Comparison of ENCODE assay signal across 8 cellular contexts in genomic region chr9:5450360-5451051, GRCh38. TPM values are rescaled to one million over a fixed set of nuclear protein-coding genes. Genes with fewer than 3 reads are reported as not detected.
A peak's percentile ranks its signal among the peaks of the same experiment; 100 is the strongest.
DNase-seq lines count a peak whose midpoint lies in the region; ATAC-seq, FAIRE-seq and TF ChIP-seq lines count a peak whose summit lies in the region.

CD274 (plus strand) TSS chr9:5450542; CDS start chr9:5456114, 5,572 bp downstream.

- peaks cover 0 to 3% (median 0%) of the 10 kb centered on the region in 11 donors for H3K9me3 Mint-ChIP-seq in naive thymus-derived CD4-positive, alpha-beta T cell
- no peaks in the 10 kb centered on the region for H3K9me3 Mint-ChIP-seq in stimulated activated memory B cell treated with anti-CD40 and anti-IgM and Interleukin-4, amounts not matched to agents 10 μg/mL and 1 μg/mL and 100 μg/mL, for 72 hours

- H3K4me1 Mint-ChIP-seq in naive thymus-derived CD4-positive, alpha-beta T cell, result peaks cover 33 to 68% (median 62%) of the 10 kb centered on the region in 7 donors
- peaks cover 67% of the 10 kb centered on the region for H3K4me1 Mint-ChIP-seq in stimulated activated memory B cell treated with anti-CD40 and anti-IgM and Interleukin-4, amounts not matched to agents 10 μg/mL and 1 μg/mL and 100 μg/mL, for 72 hours

- peak; percentile 58 for FAIRE-seq in HTR-8/SVneo (lab: Jason Lieb, UNC)

- H2AFZ ChIP-seq in PC-9 (peak within 1 kb of the TSS; percentile 77), fibroblast of lung (ENCODE audit: low read length) (peak within 1 kb of the TSS; percentile 87)

- H3K79me2 ChIP-seq in PC-9 (ENCODE audit: low read depth) (peaks cover 33% of the 10 kb centered on the region), fibroblast of lung (ENCODE audit: control insufficient read depth, insufficient read depth, low read length) (peaks cover 25% of the 10 kb centered on the region)

- no peaks in the 10 kb centered on the region for H3K9me3 ChIP-seq in PC-9 (ENCODE audit: insufficient read depth, low read depth)
- no peaks in the 10 kb centered on the region for H3K9me3 ChIP-seq in fibroblast of lung (ENCODE audit: control insufficient read depth, insufficient read depth, low read depth, low read length)
- no peaks in the 10 kb centered on the region for H3K9me3 ChIP-seq in naive thymus-derived CD4-positive, alpha-beta T cell (ENCODE audit: control insufficient read depth in 2 of 3, low read length in 3 of 3)

- POLR2A ChIA-PET in PC-9 (lab: Charles Lee; ENCODE audit: unreplicated experiment), result interaction anchor here (0.6 kb wide), 1 partner anchor 701 kb away, joined by 3 read pairs; no protein-coding TSS in a partner anchor
- POLR2A ChIA-PET in naive thymus-derived CD4-positive, alpha-beta T cell (lab: Charles Lee), result interaction anchor here (0.5 to 3.6 kb wide), 31 partner anchors 8 to 1924 kb away, joined by 3 to 82 read pairs (median 3); partner anchors contain the start of genes JAK2, PLGRKT, RFX3 and RIC1

- H3K4me1 ChIP-seq in PC-9 (replicated peaks; ENCODE audit: insufficient read depth) (peaks cover 84% of the 10 kb centered on the region), fibroblast of lung (ENCODE audit: control insufficient read depth, extremely low read depth, insufficient read depth, low read length) (peaks cover 14% of the 10 kb centered on the region)
- H3K4me1 ChIP-seq in naive thymus-derived CD4-positive, alpha-beta T cell (ENCODE audit: control insufficient read depth in 2 of 2, insufficient read depth in 2 of 2, low read length in 2 of 2), result peaks cover 0 to 11% of the 10 kb centered on the region in 2 donors

- TF ChIP-seq CTCF in GM20000 (IDR thresholded peaks at IDR 0.05; ENCODE audit: extremely low read depth, missing control alignments), result peak; percentile 58
- TF ChIP-seq CTCF in PC-9 (conservative IDR thresholded peaks at IDR 0.05), result peak; percentile 51
- TF ChIP-seq CTCF in fibroblast of lung (conservative IDR thresholded peaks at IDR 0.05 in 1 of 2, IDR thresholded peaks at IDR 0.05 in 1 of 2; ENCODE audit: low read depth in 1 of 2, low read length in 2 of 2), result peak; percentile 71

- peak within 1 kb of the TSS; percentile 43 for H3K9ac ChIP-seq in fibroblast of lung (ENCODE audit: insufficient read depth, low read length)

- H4K20me1 ChIP-seq in PC-9 (ENCODE audit: insufficient read depth), result no peaks in the 10 kb centered on the region
- no peaks in the 10 kb centered on the region for H4K20me1 ChIP-seq in fibroblast of lung (ENCODE audit: control insufficient read depth, extremely low read depth, insufficient read depth, low read length)

- H3K4me3 ChIP-seq in PC-9, result peak within 1 kb of the TSS; percentile 63
- peak within 1 kb of the TSS; percentile 62 to 79 (median 74) for H3K4me3 ChIP-seq in fibroblast of lung (replicated peaks in 1 of 4; ENCODE audit: control extremely low read depth in 1 of 4, insufficient read depth in 1 of 4, low read depth in 3 of 4, low read length in 4 of 4)
- H3K4me3 ChIP-seq in naive thymus-derived CD4-positive, alpha-beta T cell (ENCODE audit: low read length), result peak within 1 kb of the TSS; percentile 78

- no TSS peak for BruUV-seq in PC-9 (replicated peaks; lab: Mats Ljungman, UMichigan)

- no peaks in the 10 kb centered on the region for H3K36me3 ChIP-seq in PC-9 (ENCODE audit: low read depth)
- no peaks in the 10 kb centered on the region for H3K36me3 ChIP-seq in fibroblast of lung (ENCODE audit: control insufficient read depth, insufficient read depth, low read length)
- no peaks in the 10 kb centered on the region for H3K36me3 ChIP-seq in naive thymus-derived CD4-positive, alpha-beta T cell (ENCODE audit: control insufficient read depth in 2 of 3, insufficient read depth in 3 of 3, low read length in 3 of 3)

- peak within 1 kb of the TSS; percentile 92 to 98 (median 95) for H3K4me3 Mint-ChIP-seq in naive thymus-derived CD4-positive, alpha-beta T cell
- peak within 1 kb of the TSS; percentile 92 for H3K4me3 Mint-ChIP-seq in stimulated activated memory B cell treated with anti-CD40 and anti-IgM and Interleukin-4, amounts not matched to agents 10 μg/mL and 1 μg/mL and 100 μg/mL, for 72 hours

- H3K27ac ChIP-seq in PC-9 (peak within 1 kb of the TSS; percentile 90), fibroblast of lung (ENCODE audit: insufficient read depth, low read length) (peak within 1 kb of the TSS; percentile 69)
- peak within 1 kb of the TSS; percentile 94 for H3K27ac ChIP-seq in naive thymus-derived CD4-positive, alpha-beta T cell (ENCODE audit: low read depth, low read length)

- H3K27me3 Mint-ChIP-seq in naive thymus-derived CD4-positive, alpha-beta T cell, result no peaks in the 10 kb centered on the region
- no peaks in the 10 kb centered on the region for H3K27me3 Mint-ChIP-seq in stimulated activated memory B cell treated with anti-CD40 and anti-IgM and Interleukin-4, amounts not matched to agents 10 μg/mL and 1 μg/mL and 100 μg/mL, for 72 hours

- peaks cover 38% of the 10 kb centered on the region for H3F3A ChIP-seq in PC-9 (ENCODE audit: insufficient read depth, low read depth)

- no peaks in the 10 kb centered on the region for H3K9me2 ChIP-seq in PC-9 (ENCODE audit: insufficient read depth)

- ATAC-seq in naive thymus-derived CD4-positive, alpha-beta T cell, result peak; percentile 95
- peak; percentile 95 for ATAC-seq in stimulated activated memory B cell treated with anti-CD40 and anti-IgM and Interleukin-4, amounts not matched to agents 10 μg/mL and 1 μg/mL and 100 μg/mL, for 72 hours

- peak within 1 kb of the TSS; percentile 97 to 99 (median 98) for H3K27ac Mint-ChIP-seq in naive thymus-derived CD4-positive, alpha-beta T cell
- peak within 1 kb of the TSS; percentile 91 for H3K27ac Mint-ChIP-seq in stimulated activated memory B cell treated with anti-CD40 and anti-IgM and Interleukin-4, amounts not matched to agents 10 μg/mL and 1 μg/mL and 100 μg/mL, for 72 hours

- no peaks in the 10 kb centered on the region for H3K27me3 ChIP-seq in PC-9 (ENCODE audit: insufficient read depth, low read depth)
- H3K27me3 ChIP-seq in fibroblast of lung (ENCODE audit: control insufficient read depth, insufficient read depth, low read length), result no peaks in the 10 kb centered on the region
- H3K27me3 ChIP-seq in naive thymus-derived CD4-positive, alpha-beta T cell (ENCODE audit: control insufficient read depth in 2 of 2, insufficient read depth in 2 of 2, low read length in 2 of 2), result no peaks in the 10 kb centered on the region

- H3K4me2 ChIP-seq in PC-9, result peak within 1 kb of the TSS; percentile 86
- H3K4me2 ChIP-seq in fibroblast of lung (ENCODE audit: extremely low read depth, insufficient read depth, low read length), result peak within 1 kb of the TSS; percentile 93

- intact Hi-C loops in PC-9 (cut with micrococcal nuclease; ENCODE audit: unreplicated experiment), result loop anchor here (2.0 to 5.0 kb wide), 2 partner anchors 140 to 267 kb away; no protein-coding TSS in a partner anchor
- intact Hi-C loops in naive thymus-derived CD4-positive, alpha-beta T cell (cut with micrococcal nuclease), result loop anchor here (1.0 to 10.0 kb wide), 20 partner anchors 9 to 1923 kb away; partner anchors contain the start of genes CDC37L1 (in 1 of the 2), ERMP1 (in 1 of the 2), JAK2 (in 1 of the 2) and PDCD1LG2 (in 1 of the 2)

- peaks cover 0 to 22% (median 0%) of the 10 kb centered on the region in 5 donors for H3K36me3 Mint-ChIP-seq in naive thymus-derived CD4-positive, alpha-beta T cell
- H3K36me3 Mint-ChIP-seq in stimulated activated memory B cell treated with anti-CD40 and anti-IgM and Interleukin-4, amounts not matched to agents 10 μg/mL and 1 μg/mL and 100 μg/mL, for 72 hours, result peaks cover 20% of the 10 kb centered on the region

- DNase-seq in COR-L47 (lab: John Stamatoyannopoulos, UW) (peak; percentile 76), GM20000 (ENCODE audit: low spot score) (peak; percentile 69), HTR-8/SVneo (ENCODE audit: insufficient read length, low spot score) (peak; percentile 72), PC-9 (peak; percentile 85 to 91), activated T-helper 1 cell treated with Interleukin-2 at 50 U/mL for 16 hours (ENCODE audit: low read depth) (peak; percentile 66), fibroblast of lung (ENCODE audit: low read depth in 2 of 2) (peak; percentile 88 to 92)
- DNase-seq in naive thymus-derived CD4-positive, alpha-beta T cell, result peak; percentile 61 to 89 (median 80)

- CTCF ChIA-PET in PC-9 (lab: Charles Lee), result interaction anchor here (0.6 to 1.5 kb wide), 2 partner anchors 14 to 137 kb away, joined by 3 to 8 read pairs; no protein-coding TSS in a partner anchor
- CTCF ChIA-PET in naive thymus-derived CD4-positive, alpha-beta T cell (lab: Charles Lee), result interaction anchor here (0.6 to 3.5 kb wide), 23 partner anchors 10 to 654 kb away, joined by 3 to 83 read pairs (median 3); partner anchors contain the start of genes PLGRKT and RIC1

RNA-seq across cellular contexts. Expression of gene CD274, which starts in this region (rescaled TPM):
- total RNA-seq in PC-9 (2021) (2.3 and 4.4 TPM in 2 replicates), fibroblast of lung (3.3 and 5.9 TPM in 2 replicates)
- 3.1 and 4.8 TPM in 2 replicates for polyA plus RNA-seq in fibroblast of lung
- polyA plus RNA-seq in fibroblast of lung (2012), result 1.3 and 3.5 TPM in 2 replicates
- polyA minus RNA-seq in fibroblast of lung (ENCODE audit: low replicate concordance), result 0.85 and 7.2 TPM in 2 replicates
- total RNA-seq in naive thymus-derived CD4-positive, alpha-beta T cell, result 10 to 100 TPM in 1 of 5 experiments, 1 to 10 TPM in 4; 2.9 to 38.7 (median 7.8) TPM
- 1 to 10 TPM; 2.0 to 3.1 TPM for polyA plus RNA-seq in naive thymus-derived CD4-positive, alpha-beta T cell

Comparison
In these comparisons a context has a peak if more than half of its experiments do, and no peak if none do; other contexts are left out.
1. Peak in every context shown above with its lines: DNase-seq, ATAC-seq, H3K4me3 ChIP-seq and H3K27ac ChIP-seq.